18 cellular contexts compared by ENCODE assay signal in the genomic region with DNA sequence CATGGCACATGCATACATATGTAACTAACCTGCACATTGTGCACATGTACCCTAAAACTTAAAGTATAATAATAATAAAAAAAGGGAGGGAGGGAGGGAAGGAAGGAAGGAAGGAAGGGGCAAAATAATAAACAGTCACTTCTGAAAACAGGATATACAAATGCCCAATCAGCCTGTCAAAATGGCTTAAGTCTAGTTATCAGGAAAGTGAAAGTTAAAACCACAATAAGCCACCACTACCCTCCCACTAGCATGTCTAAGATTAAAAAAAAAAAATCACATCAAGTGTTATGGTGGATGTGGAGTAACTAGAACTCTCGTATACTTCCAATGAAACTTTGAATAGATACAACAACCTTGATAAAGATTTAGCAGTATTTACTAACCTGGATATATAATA.
A peak's percentile ranks its signal among the peaks of the same experiment; 100 is the strongest.
DNase-seq lines count a peak whose midpoint lies in the region; ATAC-seq, FAIRE-seq and TF ChIP-seq lines count a peak whose summit lies in the region.
"Had no signal": no experiment of that assay in that cellular context is flagged by ENCODE, and none has a peak within 500 bp of the region (broad histone marks: within the 10 kb centered on the region; RNA-seq: fewer than 3 reads in every experiment).

No MANE protein-coding gene starts in this region.

- no peaks in the 10 kb centered on the region for H3K9me3 ChIP-seq in GM12878 (replicated peaks; ENCODE audit: control insufficient read depth, insufficient read depth, low read length)

- intact Hi-C loops in GM12878 (cut with micrococcal nuclease; ENCODE audit: unreplicated experiment) = no loop called here

- WGBS in GM12878 (ENCODE audit: insufficient coverage, insufficient replicate concordance, low lambda C conversion rate, missing lambda C conversion rate) = 0% methylated on average over 1 of the region's 1 CpG

- no peaks in the 10 kb centered on the region for H3K36me3 ChIP-seq in GM12878 (ENCODE audit: control insufficient read depth in 2 of 2, insufficient read depth in 2 of 2, low read length in 1 of 2)

- H2AFZ ChIP-seq in GM12878 (ENCODE audit: control insufficient read depth, low read depth, low read length) = no peak overlapping the region

- no peaks in the 10 kb centered on the region for H3K27me3 ChIP-seq in GM12878 (replicated peaks in 1 of 2; ENCODE audit: control insufficient read depth in 2 of 2, insufficient read depth in 2 of 2, low read length in 1 of 2)

- no peak overlapping the region for H3K4me3 ChIP-seq in GM12878

- no peaks in the 10 kb centered on the region for H3K4me1 ChIP-seq in GM12878 (ENCODE audit: control insufficient read depth, insufficient read depth, low read length)

- in situ Hi-C loops in GM12878 (cut with MboI) = no loop called here

- DNase-seq in GM12878 (ENCODE audit: low read depth, low spot score) (no peak), erythroblast (lab: John Stamatoyannopoulos, UW) (no peak)
- no peak for DNase-seq in activated naive CD4-positive, alpha-beta T cell treated with Interleukin-2 at 50 U/mL for 16 hours
- DNase-seq: C1 segment of cervical spinal cord; CD8-positive, alpha-beta memory T cell; DMS53; EL; H9; MV-4-11; NCI-H187; NCI-H345; NCI-H524 treated with DMSO at 0.1 percent for 48 hours; T-helper 17 cell had no signal

- TF ChIP-seq EP300 in GM12878 (IDR thresholded peaks at IDR 0.05; ENCODE audit: borderline replicate concordance in 1 of 2, control insufficient read depth in 1 of 2, low read depth in 2 of 2, low read length in 2 of 2) = no peak

- ATAC-seq in GM18861 (IDR thresholded peaks at IDR 0.05; ENCODE audit: unreplicated experiment) = peak; percentile 79
- ATAC-seq in GM21360 (IDR thresholded peaks at IDR 0.05; ENCODE audit: unreplicated experiment) = peak; percentile 52
- peak; percentile 71 for ATAC-seq in HG03432 (IDR thresholded peaks at IDR 0.05; ENCODE audit: unreplicated experiment)
- peak; percentile 64 for ATAC-seq in GM12878
- no peak for ATAC-seq in activated CD4-positive, CD25-positive, alpha-beta regulatory T cell treated with anti-CD3 and anti-CD28 coated beads, Interleukin-2, amount 50 U/mL, for 24 hours
- ATAC-seq: T-helper 17 cell had no signal

- no peak overlapping the region for H3K4me2 ChIP-seq in GM12878 (ENCODE audit: control insufficient read depth, insufficient read depth)
- H3K4me2 ChIP-seq: KMS-11 had no signal

- TF ChIP-seq CTCF in GM12878 (IDR thresholded peaks at IDR 0.05 in 2 of 3, conservative IDR thresholded peaks at IDR 0.05 in 1 of 3; ENCODE audit: control insufficient read depth in 2 of 3, extremely low read depth in 1 of 3, insufficient read depth in 1 of 3, low read depth in 3 of 3, low read length in 3 of 3) = no peak

- POLR2A ChIA-PET in GM12878 (lab: Charles Lee) = no interaction called here

- no peak overlapping the region for H3K9ac ChIP-seq in GM12878 (ENCODE audit: control insufficient read depth, insufficient read depth, low read length)
- H3K9ac ChIP-seq: KMS-11 had no signal

- H3K79me2 ChIP-seq in GM12878 (ENCODE audit: control insufficient read depth, insufficient read depth, low read length) = no peaks in the 10 kb centered on the region

- FAIRE-seq in GM12878 (lab: Jason Lieb, UNC) = peak; percentile 38

- BruUV-seq in GM12878 (replicated peaks; lab: Mats Ljungman, UMichigan) = no TSS peak

- H3K27ac ChIP-seq in GM12878 (ENCODE audit: control insufficient read depth, insufficient read depth) = no peak overlapping the region
- H3K27ac ChIP-seq: KMS-11 had no signal

- SMC1A ChIA-PET in GM12878 (lab: Charles Lee; ENCODE audit: uncharacterized antibody, unreplicated experiment) = no interaction called here

- RAD21 ChIA-PET in GM12878 (lab: Charles Lee; ENCODE audit: unreplicated experiment) = no interaction called here

- TF ChIP-seq POLR2A in GM12878 (IDR thresholded peaks at IDR 0.05; ENCODE audit: low read depth, low read length) = no peak
- TF ChIP-seq POLR2A in erythroblast (IDR thresholded peaks at IDR 0.05; ENCODE audit: low read length) = no peak

- no peak for TF ChIP-seq RAD21 in GM12878 (IDR thresholded peaks at IDR 0.05; ENCODE audit: insufficient read depth, low read depth, low read length)

- H4K20me1 ChIP-seq in GM12878 (ENCODE audit: control insufficient read depth, insufficient read depth) = no peaks in the 10 kb centered on the region

- CTCF ChIA-PET in GM12878 (lab: Yijun Ruan, JAX) = interaction anchor here (1.5 kb wide), 1 partner anchor 123 kb away, joined by 4 read pairs; no protein-coding TSS in a partner anchor

TF ChIP-seq in GM12878, 131 proteins besides CTCF, POLR2A, EP300 and RAD21:
- TF ChIP-seq ZBED1 (IDR thresholded peaks at IDR 0.05; ENCODE audit: borderline replicate concordance) = no peak
- no peak for TF ChIP-seq SREBF1 (IDR thresholded peaks at IDR 0.05; ENCODE audit: low read length)
- TF ChIP-seq RUNX3 (IDR thresholded peaks at IDR 0.05; ENCODE audit: low read length) = peak; percentile 50
- TF ChIP-seq ETV6 (conservative IDR thresholded peaks at IDR 0.05 in 1 of 2, IDR thresholded peaks at IDR 0.05 in 1 of 2; ENCODE audit: borderline replicate concordance in 1 of 2, low read depth in 1 of 2) = 0 out of 4 replicates have a peak, but pooled peaks of 1 of the 2 experiments have one; percentile 17

Comparison
In these comparisons a context has a peak if more than half of its experiments do, and no peak if none do; other contexts are left out.
1. ATAC-seq: peak in GM18861 (single experiment), GM21360 (single experiment), HG03432 (single experiment) and GM12878 (single experiment); none in activated CD4-positive, CD25-positive, alpha-beta regulatory T cell treated with anti-CD3 and anti-CD28 coated beads, Interleukin-2, amount 50 U/mL, for 24 hours (0 of 2).